In genomic region chr17:76268991-76269981, GRCh38 we compare ENCODE assay signal across 9 cellular contexts. TPM values are rescaled to one million over a fixed set of nuclear protein-coding genes. Genes with fewer than 3 reads are reported as not detected.
DNase-seq lines count a peak whose midpoint lies in the region; ATAC-seq and TF ChIP-seq lines count a peak whose summit lies in the region.
"Had no signal": no experiment of that assay in that cellular context is flagged by ENCODE, and none has a peak within 500 bp of the region (broad histone marks: within the 10 kb centered on the region; RNA-seq: fewer than 3 reads in every experiment).

No MANE protein-coding gene starts in this region.

- peaks cover 60% of the 10 kb centered on the region for H3K4me1 Mint-ChIP-seq in dendritic cell treated with granulocyte-macrophage colony-stimulating factor and Interleukin-4, amounts not matched to agents 40 ng/mL and 50 ng/mL, for 4 days (ENCODE audit: low read depth)
- H3K4me1 Mint-ChIP-seq in progenitor cell of endocrine pancreas (ENCODE audit: low read depth): peaks cover 17% of the 10 kb centered on the region

- intact Hi-C loops in dendritic cell treated with granulocyte-macrophage colony-stimulating factor and Interleukin-4, amounts not matched to agents 40 ng/mL and 50 ng/mL, for 4 days (cut with micrococcal nuclease): no loop called here

- peak overlapping the region; percentile 96 for H3K27ac Mint-ChIP-seq in dendritic cell treated with granulocyte-macrophage colony-stimulating factor and Interleukin-4, amounts not matched to agents 40 ng/mL and 50 ng/mL, for 4 days
- peak overlapping the region; percentile 41 for H3K27ac Mint-ChIP-seq in progenitor cell of endocrine pancreas

- TF ChIP-seq CTCF in GM12875 (IDR thresholded peaks at IDR 0.05; ENCODE audit: borderline replicate concordance, insufficient read depth, low read depth, low read length) (no peak), progenitor cell of endocrine pancreas (IDR thresholded peaks at IDR 0.05; ENCODE audit: unreplicated experiment) (no peak)

- no peaks in the 10 kb centered on the region for H3K27me3 Mint-ChIP-seq in dendritic cell treated with granulocyte-macrophage colony-stimulating factor and Interleukin-4, amounts not matched to agents 40 ng/mL and 50 ng/mL, for 4 days
- H3K27me3 Mint-ChIP-seq in progenitor cell of endocrine pancreas: no peaks in the 10 kb centered on the region

- DNase-seq in NAMALWA (ENCODE audit: low spot score) (peak; percentile 44), progenitor cell of endocrine pancreas (ENCODE audit: low spot score, unreplicated experiment) (no peak), GM03348 (ENCODE audit: low spot score) (no peak), NCI-H82 treated with DMSO at 0.1 percent for 48 hours (lab: John Stamatoyannopoulos, UW; ENCODE audit: unreplicated experiment) (no peak)
- DNase-seq: PC-3 had no signal

- ATAC-seq in HG02588 (IDR thresholded peaks at IDR 0.05; ENCODE audit: unreplicated experiment): no peak
- no peak for ATAC-seq in HG03039 (IDR thresholded peaks at IDR 0.05; ENCODE audit: unreplicated experiment)
- ATAC-seq: PC-3 had no signal

- H3K9me3 Mint-ChIP-seq in dendritic cell treated with granulocyte-macrophage colony-stimulating factor and Interleukin-4, amounts not matched to agents 40 ng/mL and 50 ng/mL, for 4 days: no peaks in the 10 kb centered on the region
- no peaks in the 10 kb centered on the region for H3K9me3 Mint-ChIP-seq in progenitor cell of endocrine pancreas (ENCODE audit: low read depth)

- H3K4me3 Mint-ChIP-seq in dendritic cell treated with granulocyte-macrophage colony-stimulating factor and Interleukin-4, amounts not matched to agents 40 ng/mL and 50 ng/mL, for 4 days: peak overlapping the region; percentile 56
- H3K4me3 Mint-ChIP-seq in progenitor cell of endocrine pancreas (ENCODE audit: low read depth): no peak overlapping the region

- peak overlapping the region; percentile 70 for H3K4me3 ChIP-seq in GM12875 (ENCODE audit: low read depth, low read length)

- H3K36me3 Mint-ChIP-seq in dendritic cell treated with granulocyte-macrophage colony-stimulating factor and Interleukin-4, amounts not matched to agents 40 ng/mL and 50 ng/mL, for 4 days (ENCODE audit: low read depth): peaks cover 41% of the 10 kb centered on the region
- peaks cover 4% of the 10 kb centered on the region for H3K36me3 Mint-ChIP-seq in progenitor cell of endocrine pancreas (ENCODE audit: insufficient read depth)

RNA-seq across cellular contexts. Expression of gene UBALD2, which starts 4.1 kb away (rescaled TPM):
- total RNA-seq in progenitor cell of endocrine pancreas: 31.2 and 36.3 TPM in 2 replicates

RNA-seq across cellular contexts. Expression of gene RNF157, which starts 29.0 kb away (rescaled TPM):
- total RNA-seq in progenitor cell of endocrine pancreas: 43.5 and 45.9 TPM in 2 replicates

RNA-seq across cellular contexts. Expression of gene QRICH2, which starts 38.8 kb away (rescaled TPM):
- total RNA-seq in progenitor cell of endocrine pancreas: 16.0 and 18.5 TPM in 2 replicates
